9 cellular contexts compared by ENCODE assay signal in genomic region chr20:31691646-31692275, GRCh38. TPM values are rescaled to one million over a fixed set of nuclear protein-coding genes. Genes with fewer than 3 reads are reported as not detected.
DNase-seq lines count a peak whose midpoint lies in the region; ATAC-seq and TF ChIP-seq lines count a peak whose summit lies in the region.
"Had no signal": no experiment of that assay in that cellular context is flagged by ENCODE, and none has a peak within 500 bp of the region (broad histone marks: within the 10 kb centered on the region; RNA-seq: fewer than 3 reads in every experiment).

No MANE protein-coding gene starts in this region.

- H3K36me3 Mint-ChIP-seq in activated T-cell treated with anti-CD3 and anti-CD28 coated beads, Interleukin-2, amount 50 U/mL, for 24 hours (ENCODE audit: low read depth) = peaks cover 93% of the 10 kb centered on the region
- peaks cover 37% of the 10 kb centered on the region for H3K36me3 Mint-ChIP-seq in activated T-cell treated with anti-CD3 and anti-CD28 coated beads, Interleukin-2, amount 50 U/mL, for 4 hours (ENCODE audit: insufficient read depth)

- no peaks in the 10 kb centered on the region for H3K27me3 Mint-ChIP-seq in activated T-cell treated with anti-CD3 and anti-CD28 coated beads, Interleukin-2, amount 50 U/mL, for 24 hours
- no peaks in the 10 kb centered on the region for H3K27me3 Mint-ChIP-seq in activated T-cell treated with anti-CD3 and anti-CD28 coated beads, Interleukin-2, amount 50 U/mL, for 4 hours (ENCODE audit: low read depth)

- H3K36me3 ChIP-seq in breast epithelium (no peaks in the 10 kb centered on the region), stomach (peaks cover 0 to 63% (median 44%) of the 10 kb centered on the region in 4 donors)

- no peak overlapping the region for H3K4me3 Mint-ChIP-seq in activated T-cell treated with anti-CD3 and anti-CD28 coated beads, Interleukin-2, amount 50 U/mL, for 24 hours
- H3K4me3 Mint-ChIP-seq in activated T-cell treated with anti-CD3 and anti-CD28 coated beads, Interleukin-2, amount 50 U/mL, for 4 hours = no peak overlapping the region

- H3K4me3 ChIP-seq in breast epithelium (no peak overlapping the region), stomach (no peak overlapping the region)

- WGBS in stomach, 5 donors = 34 to 48% (median 39%) methylated on average over 1 of the region's 1 CpG

- intact Hi-C loops in breast epithelium (cut with DNase I; ENCODE audit: low total_unique reads) = no loop called here
- intact Hi-C loops in stomach (cut with DNase I; ENCODE audit: low total_unique reads) = no loop called here

- TF ChIP-seq CTCF in breast epithelium (IDR thresholded peaks at IDR 0.05) = no peak
- TF ChIP-seq CTCF in stomach (IDR thresholded peaks at IDR 0.05) = no peak

- in situ Hi-C loops in KBM-7 (cut with MboI; ENCODE audit: low pct_unique_long_range_greater_than_20kb, low sequenced_read_pairs) = no loop called here

- no peaks in the 10 kb centered on the region for H3K9me3 Mint-ChIP-seq in activated T-cell treated with anti-CD3 and anti-CD28 coated beads, Interleukin-2, amount 50 U/mL, for 24 hours
- no peaks in the 10 kb centered on the region for H3K9me3 Mint-ChIP-seq in activated T-cell treated with anti-CD3 and anti-CD28 coated beads, Interleukin-2, amount 50 U/mL, for 4 hours

- TF ChIP-seq POLR2A in breast epithelium (IDR thresholded peaks at IDR 0.05) = no peak
- no peak for TF ChIP-seq POLR2A in stomach (IDR thresholded peaks at IDR 0.05)

- no peak for TF ChIP-seq EP300 in stomach (IDR thresholded peaks at IDR 0.05)

- H3K27ac Mint-ChIP-seq in activated T-cell treated with anti-CD3 and anti-CD28 coated beads, Interleukin-2, amount 50 U/mL, for 24 hours = peak overlapping the region; percentile 83

- peaks cover 67% of the 10 kb centered on the region for H3K4me1 Mint-ChIP-seq in activated T-cell treated with anti-CD3 and anti-CD28 coated beads, Interleukin-2, amount 50 U/mL, for 24 hours (ENCODE audit: low read depth)
- H3K4me1 Mint-ChIP-seq in activated T-cell treated with anti-CD3 and anti-CD28 coated beads, Interleukin-2, amount 50 U/mL, for 4 hours (ENCODE audit: low read depth) = peaks cover 55% of the 10 kb centered on the region

- H3K27ac ChIP-seq in breast epithelium = peak overlapping the region; percentile 46 to 52
- peak overlapping the region in 3 of 5 donors; percentile 8 to 52 (median 8) for H3K27ac ChIP-seq in stomach

- no peak for DNase-seq in activated T-cell treated with anti-CD3 and anti-CD28 coated beads, Interleukin-2, amount 50 U/mL, for 24 hours
- no peak for DNase-seq in activated T-cell treated with anti-CD3 and anti-CD28 coated beads, Interleukin-2, amount 50 U/mL, for 4 hours
- DNase-seq in KBM-7 (peak; percentile 62), breast epithelium (ENCODE audit: low spot score in 2 of 2) (no peak), stomach (no peak), kidney tubule cell (ENCODE audit: low spot score) (no peak), anterior cingulate cortex (lab: John Stamatoyannopoulos, UW) (no peak)
- DNase-seq in stimulated activated CD4-positive, alpha-beta T cell treated with anti-CD3 and anti-CD28 coated beads, Interleukin-12 subunit alpha, Interleukin-12 subunit beta, amount 100 ng/mL, for 4 hours = no peak
- DNase-seq: DMS53 had no signal

- ATAC-seq in activated T-cell treated with anti-CD3 and anti-CD28 coated beads, Interleukin-2, amount 50 U/mL, for 4 hours = no peak

- H3K9me3 ChIP-seq in breast epithelium (no peaks in the 10 kb centered on the region), stomach (no peaks in the 10 kb centered on the region)

- H3K27me3 ChIP-seq in breast epithelium (no peaks in the 10 kb centered on the region), stomach (no peaks in the 10 kb centered on the region)

- H3K4me1 ChIP-seq in breast epithelium (peaks cover 5 to 6% of the 10 kb centered on the region in 2 donors), stomach (peaks cover 29 to 85% (median 45%) of the 10 kb centered on the region in 4 donors)

RNA-seq across cellular contexts. Expression of gene BCL2L1, which starts 30.9 kb away (rescaled TPM):
- total RNA-seq in activated T-cell treated with anti-CD3 and anti-CD28 coated beads, Interleukin-2, amount 50 U/mL, for 4 hours = 100 to 1,000 TPM; 237 to 274 (median 248) TPM
- total RNA-seq in breast epithelium (100 to 1,000 TPM in 2 of 3 donors, 10 to 100 TPM in 1; 95.1 to 124 (median 117) TPM), stomach (100 to 1,000 TPM in 2 of 5 donors, 10 to 100 TPM in 3; 61.7 to 210 (median 68.7) TPM)
- polyA plus RNA-seq in stomach = 10 to 100 TPM; 47.1 to 88.2 (median 73.0) TPM

RNA-seq across cellular contexts. Expression of gene TPX2, which starts 47.3 kb away (rescaled TPM):
- total RNA-seq in activated T-cell treated with anti-CD3 and anti-CD28 coated beads, Interleukin-2, amount 50 U/mL, for 4 hours = 1 to 10 TPM; 8.0 to 9.9 (median 9.3) TPM
- total RNA-seq in breast epithelium (1 to 10 TPM in 1 of 3 donors, under 1 TPM in 2; 0.33 to 3.8 (median 0.73) TPM), stomach (10 to 100 TPM in 1 of 5 donors, 1 to 10 TPM in 4; 5.3 to 11.4 (median 7.6) TPM)
- polyA plus RNA-seq in stomach = 1 to 10 TPM; 1.7 to 7.1 (median 3.3) TPM

RNA-seq across cellular contexts. Expression of gene COX4I2, which starts 54.0 kb away (rescaled TPM):
- not detected for total RNA-seq in activated T-cell treated with anti-CD3 and anti-CD28 coated beads, Interleukin-2, amount 50 U/mL, for 4 hours
- total RNA-seq in breast epithelium (1 to 10 TPM in 1 of 3 donors, not detected in 2; 5.3 TPM), stomach (1 to 10 TPM in 2 of 5 donors, not detected in 3; 1.8 to 4.2 TPM)
- polyA plus RNA-seq in stomach = 1 to 10 TPM; 1.8 to 6.7 (median 4.8) TPM
